11 cellular contexts compared by ENCODE assay signal in genomic region chr11:12508151-12508740, GRCh38.
DNase-seq lines count a peak whose midpoint lies in the region; ATAC-seq, FAIRE-seq and TF ChIP-seq lines count a peak whose summit lies in the region.
"Had no signal": no experiment of that assay in that cellular context is flagged by ENCODE, and none has a peak within 500 bp of the region (broad histone marks: within the 10 kb centered on the region; RNA-seq: fewer than 3 reads in every experiment).

No MANE protein-coding gene starts in this region.

- H3K36me3 ChIP-seq in astrocyte (ENCODE audit: insufficient read depth, low read length) (peaks cover 28% of the 10 kb centered on the region), parathyroid adenoma (ENCODE audit: control insufficient read depth, insufficient read depth, low read length) (no peaks in the 10 kb centered on the region)

- peak; percentile 70 for FAIRE-seq in astrocyte (lab: Jason Lieb, UNC)

- H3K4me2 ChIP-seq in astrocyte (ENCODE audit: low read length) (peak overlapping the region; percentile 7), parathyroid adenoma (ENCODE audit: low read length) (peak overlapping the region; percentile 47)

- peaks cover 12% of the 10 kb centered on the region for H3K4me1 Mint-ChIP-seq in astrocyte (ENCODE audit: low read depth, unreplicated experiment)
- H3K4me1 Mint-ChIP-seq: B cell had no signal

- H3K9ac ChIP-seq in astrocyte (ENCODE audit: low read length) (no peak overlapping the region), parathyroid adenoma (no peak overlapping the region)

- no peak overlapping the region for H3K27ac ChIP-seq in astrocyte (ENCODE audit: low read depth, low read length)
- peak overlapping the region; percentile 41 for H3K27ac ChIP-seq in parathyroid adenoma
- H3K27ac ChIP-seq in dorsolateral prefrontal cortex = peak overlapping the region in 2 of 59 donors; percentile 9 to 48

- no peaks in the 10 kb centered on the region for H3K9me3 ChIP-seq in astrocyte (ENCODE audit: insufficient read depth, low read depth, low read length)
- H3K9me3 ChIP-seq in parathyroid adenoma (ENCODE audit: control insufficient read depth, low read length) = no peaks in the 10 kb centered on the region

- H3K27me3 ChIP-seq in astrocyte (ENCODE audit: insufficient read depth, low read length) (no peaks in the 10 kb centered on the region), parathyroid adenoma (ENCODE audit: control insufficient read depth, insufficient read depth, low read length) (no peaks in the 10 kb centered on the region), dorsolateral prefrontal cortex (no peaks in the 10 kb centered on the region)

- no peak overlapping the region for H2AFZ ChIP-seq in astrocyte (ENCODE audit: low read depth, low read length)
- peak overlapping the region; percentile 3 for H2AFZ ChIP-seq in parathyroid adenoma

- no peaks in the 10 kb centered on the region for H3K9me3 Mint-ChIP-seq in astrocyte (ENCODE audit: unreplicated experiment)

- H3K4me3 ChIP-seq in astrocyte (ENCODE audit: insufficient read depth, low read depth, low read length) (no peak overlapping the region), parathyroid adenoma (ENCODE audit: low read depth, low read length) (peak overlapping the region; percentile 31), dorsolateral prefrontal cortex (no peak overlapping the region)

- intact Hi-C loops in dorsolateral prefrontal cortex (cut with DNase I) = no loop called here

- no peak for ATAC-seq in HG03520 (IDR thresholded peaks at IDR 0.05; ENCODE audit: unreplicated experiment)
- no peak for ATAC-seq in HG03159 (IDR thresholded peaks at IDR 0.05; ENCODE audit: unreplicated experiment)
- ATAC-seq in HG02623 (IDR thresholded peaks at IDR 0.05; ENCODE audit: unreplicated experiment) = no peak

- TF ChIP-seq CTCF in AG09319 (IDR thresholded peaks at IDR 0.05; ENCODE audit: low read depth, low read length) = no peak
- TF ChIP-seq CTCF in astrocyte (IDR thresholded peaks at IDR 0.05; ENCODE audit: insufficient read depth, low read depth, low read length) = no peak
- no peak for TF ChIP-seq CTCF in parathyroid adenoma (IDR thresholded peaks at IDR 0.05)
- TF ChIP-seq CTCF in dorsolateral prefrontal cortex (IDR thresholded peaks at IDR 0.05 in 54 of 56, conservative IDR thresholded peaks at IDR 0.05 in 2 of 56; ENCODE audit: low read depth in 1 of 56, partially characterized antibody in 56 of 56) = no peak

- peaks cover 9% of the 10 kb centered on the region for H3K36me3 Mint-ChIP-seq in astrocyte (ENCODE audit: low read depth, unreplicated experiment)

- DNase-seq in AG09319 (ENCODE audit: extremely low read depth, low read depth) (peak; percentile 70), astrocyte (ENCODE audit: low read depth) (peak; percentile 83), fibroblast of the conjunctiva (ENCODE audit: low read depth) (peak; percentile 76), dorsolateral prefrontal cortex (no peak)
- DNase-seq: caudate nucleus, hippocampal formation had no signal

- H3K27ac Mint-ChIP-seq in astrocyte (ENCODE audit: unreplicated experiment) = no peak overlapping the region
- H3K27ac Mint-ChIP-seq: B cell had no signal

- peaks cover 1% of the 10 kb centered on the region for H4K20me1 ChIP-seq in astrocyte (ENCODE audit: insufficient read depth, low read length)

- H3K4me3 Mint-ChIP-seq in astrocyte (ENCODE audit: unreplicated experiment) = no peak overlapping the region
- H3K4me3 Mint-ChIP-seq: B cell had no signal

- H3K27me3 Mint-ChIP-seq in astrocyte (ENCODE audit: low read depth, unreplicated experiment) = no peaks in the 10 kb centered on the region
- H3K27me3 Mint-ChIP-seq: B cell had no signal

- peaks cover 11% of the 10 kb centered on the region for H3K4me1 ChIP-seq in astrocyte (ENCODE audit: insufficient read depth, low read length)
- peaks cover 2% of the 10 kb centered on the region for H3K4me1 ChIP-seq in parathyroid adenoma

- no peaks in the 10 kb centered on the region for H3K79me2 ChIP-seq in astrocyte (ENCODE audit: insufficient read depth, low read length)
- no peaks in the 10 kb centered on the region for H3K79me2 ChIP-seq in parathyroid adenoma

Comparison
In these comparisons a context has a peak if more than half of its experiments do, and no peak if none do; other contexts are left out.
1. DNase-seq: peak in AG09319 (single experiment), astrocyte (single experiment) and fibroblast of the conjunctiva (single experiment); none in dorsolateral prefrontal cortex (0 of 10).